8 cellular contexts compared by ENCODE assay signal in genomic region chr1:114756949-114757454, GRCh38.
DNase-seq lines count a peak whose midpoint lies in the region; ATAC-seq lines count a peak whose summit lies in the region.

No MANE protein-coding gene starts in this region.

- peaks cover 19% of the 10 kb centered on the region for H3K4me1 ChIP-seq in neuron (ENCODE audit: insufficient read depth, low read length)

- peak; percentile 26 for DNase-seq in COR-L47 (lab: John Stamatoyannopoulos, UW)
- DNase-seq in UCSD-AML1 (lab: John Stamatoyannopoulos, UW; ENCODE audit: unreplicated experiment): peak; percentile 43
- DNase-seq in fibroblast of peridontal ligament (ENCODE audit: extremely low read depth): peak; percentile 54
- DNase-seq in GDM1 (lab: John Stamatoyannopoulos, UW): no peak

- ATAC-seq in HG02840 (IDR thresholded peaks at IDR 0.05; ENCODE audit: low FRiP score, unreplicated experiment) (peak; percentile 12), HG03108 (IDR thresholded peaks at IDR 0.05; ENCODE audit: unreplicated experiment) (no peak), GM18867 (IDR thresholded peaks at IDR 0.05; ENCODE audit: unreplicated experiment) (no peak)

- H3K27me3 ChIP-seq in neuron (ENCODE audit: insufficient read depth, low read length): no peaks in the 10 kb centered on the region

- peak overlapping the region; percentile 80 for H3K4me3 ChIP-seq in neuron (ENCODE audit: low read length)

- H2AFZ ChIP-seq in neuron (ENCODE audit: low read depth, low read length): no peak overlapping the region

- H3K36me3 ChIP-seq in neuron (ENCODE audit: insufficient read depth, low read length): peaks cover 14% of the 10 kb centered on the region

- H3K9me3 ChIP-seq in neuron (ENCODE audit: low read length): no peaks in the 10 kb centered on the region
